8 cellular contexts compared by ENCODE assay signal in genomic region chr15:55587321-55588069, GRCh38. TPM values are rescaled to one million over a fixed set of nuclear protein-coding genes. Genes with fewer than 3 reads are reported as not detected.
DNase-seq lines count a peak whose midpoint lies in the region; ATAC-seq, FAIRE-seq and TF ChIP-seq lines count a peak whose summit lies in the region.

No MANE protein-coding gene starts in this region.

- H3K4me1 ChIP-seq in small intestine (ENCODE audit: control insufficient read depth in 2 of 2, insufficient read depth in 1 of 2, low read depth in 1 of 2, low read length in 1 of 2) = no peaks in the 10 kb centered on the region

- H3K4me3 Mint-ChIP-seq in brain = peak overlapping the region in 3 of 5 experiments; percentile 84 to 92 (median 90)

- H3K36me3 Mint-ChIP-seq in brain = peaks cover 13% of the 10 kb centered on the region

- peaks cover 0 to 9% (median 3%) of the 10 kb centered on the region in 5 experiments for H3K9me3 Mint-ChIP-seq in brain

- peaks cover 0 to 16% of the 10 kb centered on the region in 2 donors for H3K27me3 ChIP-seq in small intestine (ENCODE audit: control insufficient read depth in 2 of 2, insufficient read depth in 2 of 2, low read length in 2 of 2)

- peak overlapping the region; percentile 41 to 46 for H3K4me3 ChIP-seq in small intestine (ENCODE audit: low read depth in 1 of 2, low read length in 2 of 2)

- no peaks in the 10 kb centered on the region for H3K27me3 Mint-ChIP-seq in brain

- peak; percentile 79 for DNase-seq in D341Med (ENCODE audit: low spot score)
- peak; percentile 66 for DNase-seq in NCI-H69 (lab: John Stamatoyannopoulos, UW)
- peak; percentile 82 for DNase-seq in iPS-NIHi11 (ENCODE audit: low spot score)
- no peak for DNase-seq in small intestine
- DNase-seq in GM19239 (ENCODE audit: insufficient read length, low spot score) = no peak
- DNase-seq in NCI-H1436 (lab: John Stamatoyannopoulos, UW) = no peak

- WGBS in small intestine, 3 donors = 4 to 7% (median 7%) methylated on average over 54 to 65 of the region's 65 CpGs

- peaks cover 5% of the 10 kb centered on the region for H3K4me1 Mint-ChIP-seq in brain

- no peak for TF ChIP-seq CTCF in brain (conservative IDR thresholded peaks at IDR 0.05)

- H3K9me3 ChIP-seq in small intestine (ENCODE audit: control insufficient read depth, low read depth) = no peaks in the 10 kb centered on the region

- no peak for FAIRE-seq in small intestine (lab: Jason Lieb, UNC)
- FAIRE-seq in GM19239 (lab: Jason Lieb, UNC) = no peak

- H3K27ac Mint-ChIP-seq in brain = peak overlapping the region in 4 of 5 experiments; percentile 30 to 94 (median 87)

- no peaks in the 10 kb centered on the region for H3K36me3 ChIP-seq in small intestine (ENCODE audit: control insufficient read depth in 2 of 2, insufficient read depth in 2 of 2, low read length in 2 of 2)

- H3K27ac ChIP-seq in small intestine (ENCODE audit: low read depth in 1 of 2, low read length in 1 of 2) = peak overlapping the region in 1 of 2 donors; percentile 45

- peak; percentile 34 for ATAC-seq in GM21529 (IDR thresholded peaks at IDR 0.05; ENCODE audit: unreplicated experiment)

RNA-seq across cellular contexts. Expression of gene PYGO1, which starts 0.7 kb away (rescaled TPM):
- polyA plus RNA-seq in brain (ENCODE audit: insufficient read depth, low read depth, low replicate concordance) = 0.95 TPM
- under 1 TPM in 2 of 3 donors, not detected in 1; under 0.01 to 0.49 TPM for polyA plus RNA-seq in small intestine

Comparison
In these comparisons a context has a peak if more than half of its experiments do, and no peak if none do; other contexts are left out.
1. DNase-seq: peak in D341Med (single experiment), NCI-H69 (single experiment) and iPS-NIHi11 (single experiment); none in small intestine (single experiment), GM19239 (single experiment) and NCI-H1436 (single experiment).